Comparison of ENCODE assay signal across 32 cellular contexts in genomic region chr11:115157247-115157646, GRCh38.
"Had no signal": no experiment of that assay in that cellular context is flagged by ENCODE, and none has a peak within 500 bp of the region (broad histone marks: within the 10 kb centered on the region; RNA-seq: fewer than 3 reads in every experiment).

No MANE protein-coding gene starts in this region.

- H3K4me1 ChIP-seq: ascending aorta, breast epithelium, esophagus squamous epithelium, gastroesophageal sphincter had no signal

- H3K27ac ChIP-seq: ascending aorta, breast epithelium, cardiac muscle cell, coronary artery, epithelial cell of prostate, esophagus squamous epithelium, gastroesophageal sphincter had no signal

- H3K9me3 ChIP-seq: ascending aorta, breast epithelium, esophagus squamous epithelium, gastroesophageal sphincter had no signal

- H3K36me3 ChIP-seq: ascending aorta, breast epithelium, cardiac muscle cell, esophagus squamous epithelium, gastroesophageal sphincter had no signal

- H3K27me3 Mint-ChIP-seq: activated CD4-positive, alpha-beta memory T cell treated with anti-CD3 and anti-CD28 coated beads for 36 hours; activated CD4-positive, alpha-beta T cell treated with anti-CD3 and anti-CD28 coated beads, Interleukin-2, amount 10 ng/mL, durations not matched to agents 24 days and 14 days; activated naive CD8-positive, alpha-beta T cell treated with anti-CD3 and anti-CD28 coated beads, Interleukin-2, amount 10 ng/mL, durations not matched to agents 7 days and 5 days had no signal

- H3K27me3 ChIP-seq: ascending aorta, cardiac muscle cell had no signal

- H3K4me3 ChIP-seq: ascending aorta, breast epithelium, cardiac muscle cell, coronary artery, esophagus squamous epithelium, gastroesophageal sphincter had no signal

- H3K9me3 Mint-ChIP-seq: activated CD4-positive, alpha-beta memory T cell treated with anti-CD3 and anti-CD28 coated beads for 36 hours; activated CD4-positive, alpha-beta T cell treated with anti-CD3 and anti-CD28 coated beads, Interleukin-2, amount 10 ng/mL, durations not matched to agents 24 days and 14 days; activated naive CD4-positive, alpha-beta T cell treated with anti-CD3 and anti-CD28 coated beads for 36 hours; activated naive CD8-positive, alpha-beta T cell treated with anti-CD3 and anti-CD28 coated beads, Interleukin-2, amount 10 ng/mL, durations not matched to agents 7 days and 5 days; activated T-helper 1 cell treated with anti-CD3 and anti-CD28 coated beads, Interleukin-12 subunit alpha, Interleukin-12 subunit beta, Interleukin-2, Interleukin-4 antibody, amounts not matched to agents 30 ng/mL and 10 ng/mL and 1 ng/mL, durations not matched to agents 14 hours and 24 hours and 36 hours; activated T-helper 2 cell treated with anti-CD3 and anti-CD28 coated beads, Interferon-gamma antibody, Interleukin-2, Interleukin-4, amounts not matched to agents 10 μg/mL and 5 μg/mL and 100 μg/mL, durations not matched to agents 14 hours and 24 hours and 36 hours; effector memory CD8-positive, alpha-beta T cell had no signal

- H3K4me1 Mint-ChIP-seq: activated CD4-positive, alpha-beta T cell treated with anti-CD3 and anti-CD28 coated beads for 36 hours; activated naive CD8-positive, alpha-beta T cell treated with anti-CD3 and anti-CD28 coated beads, Interleukin-2, amount 10 ng/mL, durations not matched to agents 7 days and 5 days had no signal

- DNase-seq: activated CD4-positive, alpha-beta memory T cell treated with anti-CD3 and anti-CD28 coated beads for 36 hours; activated CD4-positive, alpha-beta T cell treated with anti-CD3 and anti-CD28 coated beads for 36 hours; activated CD4-positive, alpha-beta T cell treated with anti-CD3 and anti-CD28 coated beads, Interleukin-2, amount 10 ng/mL, durations not matched to agents 24 days and 14 days; activated CD4-positive, CD25-positive, alpha-beta regulatory T cell; activated CD4-positive, CD25-positive, alpha-beta regulatory T cell treated with anti-CD3 and anti-CD28 coated beads, Interleukin-2, amount 50 U/mL, for 72 hours; activated CD8-positive, alpha-beta memory T cell treated with anti-CD3 and anti-CD28 coated beads, Interleukin-2, amount 10 ng/mL, durations not matched to agents 7 days and 5 days; activated CD8-positive, alpha-beta memory T cell treated with anti-CD3 and anti-CD28 coated beads, Interleukin-2, amount 50 U/mL, for 4 hours; activated CD8-positive, alpha-beta T cell treated with anti-CD3 and anti-CD28 coated beads, Interleukin-2, amount 10 ng/mL, durations not matched to agents 7 days and 5 days; activated effector memory CD4-positive, alpha-beta T cell treated with anti-CD3 and anti-CD28 coated beads, Interleukin-2, amount 50 U/mL, for 16 hours; activated naive CD4-positive, alpha-beta T cell treated with anti-CD3 and anti-CD28 coated beads for 36 hours; activated naive CD8-positive, alpha-beta T cell treated with anti-CD3 and anti-CD28 coated beads, Interleukin-2, amount 10 ng/mL, durations not matched to agents 7 days and 5 days; activated T-cell treated with anti-CD3 and anti-CD28 coated beads, Interleukin-2, amount 50 U/mL, for 1 hour; activated T-cell treated with anti-CD3 and anti-CD28 coated beads, Interleukin-2, amount 50 U/mL, for 48 hours; central memory CD4-positive, alpha-beta T cell; cerebellar nuclear complex; dermis blood vessel endothelial cell; effector CD4-positive, alpha-beta T cell; effector memory CD8-positive, alpha-beta T cell; esophagus squamous epithelium; foreskin melanocyte; head of caudate nucleus; T-helper 2 cell had no signal

- H3K4me3 Mint-ChIP-seq: activated CD4-positive, alpha-beta memory T cell treated with anti-CD3 and anti-CD28 coated beads for 36 hours; activated CD4-positive, alpha-beta T cell treated with anti-CD3 and anti-CD28 coated beads for 36 hours; activated CD4-positive, alpha-beta T cell treated with anti-CD3 and anti-CD28 coated beads, Interleukin-2, amount 10 ng/mL, durations not matched to agents 24 days and 14 days; activated CD8-positive, alpha-beta memory T cell treated with anti-CD3 and anti-CD28 coated beads, Interleukin-2, amount 10 ng/mL, durations not matched to agents 7 days and 5 days; activated CD8-positive, alpha-beta T cell treated with anti-CD3 and anti-CD28 coated beads, Interleukin-2, amount 10 ng/mL, durations not matched to agents 7 days and 5 days; activated naive CD4-positive, alpha-beta T cell treated with anti-CD3 and anti-CD28 coated beads for 36 hours; activated naive CD8-positive, alpha-beta T cell treated with anti-CD3 and anti-CD28 coated beads, Interleukin-2, amount 10 ng/mL, durations not matched to agents 7 days and 5 days; activated T-helper 1 cell treated with anti-CD3 and anti-CD28 coated beads, Interleukin-12 subunit alpha, Interleukin-12 subunit beta, Interleukin-2, Interleukin-4 antibody, amounts not matched to agents 30 ng/mL and 10 ng/mL and 1 ng/mL, durations not matched to agents 14 hours and 24 hours and 36 hours; brain; effector memory CD8-positive, alpha-beta T cell had no signal

- H3K27ac Mint-ChIP-seq: activated CD4-positive, alpha-beta memory T cell treated with anti-CD3 and anti-CD28 coated beads for 36 hours; activated CD4-positive, alpha-beta T cell treated with anti-CD3 and anti-CD28 coated beads for 36 hours; activated CD4-positive, alpha-beta T cell treated with anti-CD3 and anti-CD28 coated beads, Interleukin-2, amount 10 ng/mL, durations not matched to agents 24 days and 14 days; activated CD8-positive, alpha-beta memory T cell treated with anti-CD3 and anti-CD28 coated beads, Interleukin-2, amount 10 ng/mL, durations not matched to agents 7 days and 5 days; activated CD8-positive, alpha-beta T cell treated with anti-CD3 and anti-CD28 coated beads, Interleukin-2, amount 10 ng/mL, durations not matched to agents 7 days and 5 days; activated naive CD4-positive, alpha-beta T cell treated with anti-CD3 and anti-CD28 coated beads for 36 hours; activated naive CD4-positive, alpha-beta T cell treated with anti-CD3 and anti-CD28 coated beads, Interleukin-2, amount 50 U/mL, for 72 hours; activated naive CD8-positive, alpha-beta T cell treated with anti-CD3 and anti-CD28 coated beads, Interleukin-2, amount 10 ng/mL, durations not matched to agents 7 days and 5 days; activated T-helper 1 cell treated with anti-CD3 and anti-CD28 coated beads, Interleukin-12 subunit alpha, Interleukin-12 subunit beta, Interleukin-2, Interleukin-4 antibody, amounts not matched to agents 30 ng/mL and 10 ng/mL and 1 ng/mL, durations not matched to agents 14 hours and 24 hours and 36 hours; activated T-helper 2 cell treated with anti-CD3 and anti-CD28 coated beads, Interferon-gamma antibody, Interleukin-2, Interleukin-4, amounts not matched to agents 10 μg/mL and 5 μg/mL and 100 μg/mL, durations not matched to agents 14 hours and 24 hours and 36 hours had no signal

- H3K36me3 Mint-ChIP-seq: activated CD4-positive, alpha-beta memory T cell treated with anti-CD3 and anti-CD28 coated beads for 36 hours; activated CD8-positive, alpha-beta memory T cell treated with anti-CD3 and anti-CD28 coated beads, Interleukin-2, amount 10 ng/mL, durations not matched to agents 7 days and 5 days; activated naive CD4-positive, alpha-beta T cell treated with anti-CD3 and anti-CD28 coated beads, Interleukin-2, amount 50 U/mL, for 72 hours; activated naive CD8-positive, alpha-beta T cell treated with anti-CD3 and anti-CD28 coated beads, Interleukin-2, amount 10 ng/mL, durations not matched to agents 7 days and 5 days; brain had no signal
